Comparison of ENCODE assay signal across 1 cellular context in genomic region chr20:13784893-13785715, GRCh38.
TF ChIP-seq lines count a peak whose summit lies in the region.

Gene ESF1, minus strand, starts transcription at chr20:13784919. Its CDS starts 1,779 bp downstream, at chr20:13783140.
Gene NDUFAF5, plus strand, starts transcription at chr20:13785028. Its CDS starts 41 bp downstream, at chr20:13785069.

TF ChIP-seq in K562, 482 proteins besides CTCF, POLR2A, EP300 and RAD21 (continued from another document and continues in another):
- peak; percentile 94 for TF ChIP-seq GMEB1 (CRISPR knock-in tag; IDR thresholded peaks at IDR 0.05)
- TF ChIP-seq ELK1 (CRISPR knock-in tag; IDR thresholded peaks at IDR 0.05), result no peak
- no peak for TF ChIP-seq GABPB2 (CRISPR knock-in tag; conservative IDR thresholded peaks at IDR 0.05)
- no peak for TF ChIP-seq SMARCA4 (IDR thresholded peaks at IDR 0.05)
- no peak for TF ChIP-seq ZNF3 (CRISPR knock-in tag; IDR thresholded peaks at IDR 0.05)
- TF ChIP-seq NELFE (IDR thresholded peaks at IDR 0.05; ENCODE audit: insufficient read depth, insufficient read length), result no peak
- no peak for TF ChIP-seq MTA2 (IDR thresholded peaks at IDR 0.05; ENCODE audit: low read depth)
- TF ChIP-seq RNF2 (IDR thresholded peaks at IDR 0.05), result peak; percentile 23; the same call in 1 of the 2 replicates
- TF ChIP-seq ARID1B (IDR thresholded peaks at IDR 0.05), result no peak
- no peak for TF ChIP-seq SMAD4 (CRISPR knock-in tag; conservative IDR thresholded peaks at IDR 0.05)
- TF ChIP-seq ZBTB40 (IDR thresholded peaks at IDR 0.05), result no peak; the same call in 1 of the 2 replicates
- no peak for TF ChIP-seq ZBTB40 (CRISPR knock-in tag; IDR thresholded peaks at IDR 0.05)
- peak in 1 of 2 experiments; percentile 84 for TF ChIP-seq AFF1 (IDR thresholded peaks at IDR 0.05; ENCODE audit: low read depth in 1 of 2, partially characterized antibody in 2 of 2)
- TF ChIP-seq SRSF9 (IDR thresholded peaks at IDR 0.05; ENCODE audit: borderline replicate concordance, low read depth, low read length), result no peak
- TF ChIP-seq UBTF (IDR thresholded peaks at IDR 0.05; ENCODE audit: borderline replicate concordance in 1 of 2, low read depth in 2 of 2, low read length in 2 of 2), result peak in 1 of 2 experiments; percentile 61; a peak in 1 of 4 replicates
- TF ChIP-seq KAT7 (CRISPR knock-in tag; IDR thresholded peaks at IDR 0.05; ENCODE audit: borderline replicate concordance), result 0 out of 2 replicates have a peak, but pooled peaks have one; percentile 23
- no peak for TF ChIP-seq GABPA (tag; conservative IDR thresholded peaks at IDR 0.05; ENCODE audit: low read depth)
- no peak for TF ChIP-seq CGGBP1 (CRISPR knock-in tag; IDR thresholded peaks at IDR 0.05)
- TF ChIP-seq ZNF740 (CRISPR knock-in tag; IDR thresholded peaks at IDR 0.05), result no peak
- no peak for TF ChIP-seq ZNF740 (tag; IDR thresholded peaks at IDR 0.05)
- TF ChIP-seq ZEB2 (IDR thresholded peaks at IDR 0.05), result no peak
- no peak for TF ChIP-seq BCOR (IDR thresholded peaks at IDR 0.05)
- TF ChIP-seq TSHZ1 (CRISPR knock-in tag; IDR thresholded peaks at IDR 0.05), result no peak
- TF ChIP-seq ZBTB8A (IDR thresholded peaks at IDR 0.05; ENCODE audit: partially characterized antibody), result no peak
- 0 out of 4 replicates have a peak, but pooled peaks of 1 of the 2 experiments have one; percentile 17 for TF ChIP-seq FOXK2 (conservative IDR thresholded peaks at IDR 0.05 in 1 of 2, IDR thresholded peaks at IDR 0.05 in 1 of 2; ENCODE audit: low read depth in 2 of 2)
- no peak for TF ChIP-seq SREBF1 (IDR thresholded peaks at IDR 0.05; ENCODE audit: borderline replicate concordance, low read depth, low read length)
- no peak for TF ChIP-seq RFX1 (IDR thresholded peaks at IDR 0.05)
